In genomic region chr17:38915639-38915995, GRCh38 we compare ENCODE assay signal across 18 cellular contexts. TPM values are rescaled to one million over a fixed set of nuclear protein-coding genes. Genes with fewer than 3 reads are reported as not detected.
DNase-seq lines count a peak whose midpoint lies in the region; ATAC-seq, FAIRE-seq and TF ChIP-seq lines count a peak whose summit lies in the region.
"Had no signal": no experiment of that assay in that cellular context is flagged by ENCODE, and none has a peak within 500 bp of the region (broad histone marks: within the 10 kb centered on the region; RNA-seq: fewer than 3 reads in every experiment).

No MANE protein-coding gene starts in this region.

- H3K4me2 ChIP-seq in OCI-LY7 (ENCODE audit: low read length), result no peak overlapping the region

- FAIRE-seq in small intestine (lab: Jason Lieb, UNC), result no peak

- H3K9me3 ChIP-seq in small intestine (ENCODE audit: control insufficient read depth, low read depth) (no peaks in the 10 kb centered on the region), OCI-LY7 (ENCODE audit: low read length) (no peaks in the 10 kb centered on the region)

- H3K4me1 ChIP-seq in small intestine (ENCODE audit: control insufficient read depth in 2 of 2, insufficient read depth in 1 of 2, low read depth in 1 of 2, low read length in 1 of 2) (peaks cover 0 to 16% of the 10 kb centered on the region in 2 donors), OCI-LY7 (ENCODE audit: insufficient read depth, low read length, poor library complexity, severe bottlenecking) (no peaks in the 10 kb centered on the region)

- peaks cover 18 to 45% of the 10 kb centered on the region in 2 donors for H3K36me3 ChIP-seq in small intestine (ENCODE audit: control insufficient read depth in 2 of 2, insufficient read depth in 2 of 2, low read length in 2 of 2)
- H3K36me3 ChIP-seq in OCI-LY7 (ENCODE audit: insufficient read depth, low read length), result peaks cover 65% of the 10 kb centered on the region

- H3K27me3 ChIP-seq in small intestine (ENCODE audit: control insufficient read depth in 2 of 2, insufficient read depth in 2 of 2, low read length in 2 of 2), result no peaks in the 10 kb centered on the region

- intact Hi-C loops in OCI-LY7 (cut with micrococcal nuclease; ENCODE audit: unreplicated experiment), result no loop called here

- TF ChIP-seq CTCF in LNCaP clone FGC (IDR thresholded peaks at IDR 0.05; ENCODE audit: control insufficient read depth, extremely low read depth, insufficient read depth) (no peak), OCI-LY7 (conservative IDR thresholded peaks at IDR 0.05; ENCODE audit: low read length) (no peak)

- POLR2A ChIA-PET in OCI-LY7 (lab: Charles Lee), result no interaction called here

- 78 to 88% (median 80%) methylated on average over 7 of the region's 7 CpGs for WGBS in small intestine, 3 donors

- no peak for ATAC-seq in GM19328 (IDR thresholded peaks at IDR 0.05; ENCODE audit: unreplicated experiment)

- no peak overlapping the region for H2AFZ ChIP-seq in OCI-LY7 (ENCODE audit: low read length)

- H3K4me3 ChIP-seq in LNCaP clone FGC (ENCODE audit: low read depth, low read length) (no peak overlapping the region), small intestine (ENCODE audit: low read depth in 1 of 2, low read length in 2 of 2) (no peak overlapping the region), OCI-LY7 (ENCODE audit: low read depth, low read length, poor library complexity, severe bottlenecking) (no peak overlapping the region)

- DNase-seq in activated effector memory CD4-positive, alpha-beta T cell treated with anti-CD3 and anti-CD28 coated beads, Interleukin-2, amount 50 U/mL, for 16 hours, result peak; percentile 41
- DNase-seq in activated effector memory CD4-positive, alpha-beta T cell treated with Interleukin-2 at 50 U/mL for 16 hours, result no peak
- DNase-seq in LNCaP clone FGC (ENCODE audit: low read depth), result peak; percentile 32
- DNase-seq in islet precursor cell, result peak; percentile 54
- no peak for DNase-seq in small intestine
- no peak for DNase-seq in medulla oblongata (ENCODE audit: extremely low spot score)
- no peak for DNase-seq in OCI-LY7 (ENCODE audit: low spot score)
- DNase-seq: ACHN; activated CD4-positive, alpha-beta T cell treated with anti-CD3 and anti-CD28 coated beads, Interleukin-2, amount 10 ng/mL, durations not matched to agents 24 days and 14 days; cortex of kidney; EL; kidney glomerular epithelial cell; MV-4-11; NCI-H2081; NCI-H526; stimulated activated naive CD8-positive, alpha-beta T cell treated with anti-CD3 and anti-CD28 coated beads, Interleukin-15, Interleukin-2, amounts not matched to agents 100 U/mL and 50 U/mL, for 24 hours had no signal

- no peaks in the 10 kb centered on the region for H4K20me1 ChIP-seq in OCI-LY7 (ENCODE audit: insufficient read depth, low read length)

- H3K27ac ChIP-seq in small intestine (ENCODE audit: low read depth in 1 of 2, low read length in 1 of 2), result peak overlapping the region; percentile 22 to 33
- H3K27ac ChIP-seq in OCI-LY7 (ENCODE audit: low read depth, low read length, poor library complexity, severe bottlenecking), result no peak overlapping the region

- no TSS peak for BruUV-seq in OCI-LY7 (replicated peaks; lab: Mats Ljungman, UMichigan)

- H3K79me2 ChIP-seq in OCI-LY7 (ENCODE audit: insufficient read depth, low read depth, low read length), result no peaks in the 10 kb centered on the region

- H3K9me2 ChIP-seq in OCI-LY7 (ENCODE audit: insufficient read depth, low read length), result no peaks in the 10 kb centered on the region

- CTCF ChIA-PET in OCI-LY7 (lab: Charles Lee; ENCODE audit: unreplicated experiment), result interaction anchor here (0.6 kb wide), 1 partner anchor 44 kb away, joined by 3 read pairs; no protein-coding TSS in a partner anchor

RNA-seq across cellular contexts. Expression of gene LASP1, which starts 45.8 kb away (rescaled TPM):
- 100 to 1,000 TPM; 152 to 257 (median 213) TPM for polyA plus RNA-seq in small intestine
- 44.3 and 48.6 TPM in 2 replicates for total RNA-seq in OCI-LY7 (2014; rRNA removed; shearing (Covaris generic))
- 101 and 110 TPM in 2 replicates for total RNA-seq in OCI-LY7 (2022)

RNA-seq across cellular contexts. Expression of gene FBXO47, which starts 51.6 kb away (rescaled TPM):
- polyA plus RNA-seq in small intestine, result under 1 TPM in 1 of 3 donors, not detected in 2; 0.01 TPM
- total RNA-seq in OCI-LY7 (2014; rRNA removed; shearing (Covaris generic)), result not detected in 2 replicates
- total RNA-seq in OCI-LY7 (2022), result 0.13 and 0.15 TPM in 2 replicates
- polyA plus RNA-seq: esophagus had no signal

Comparison
In these comparisons a context has a peak if more than half of its experiments do, and no peak if none do; other contexts are left out.
1. DNase-seq: peak in activated effector memory CD4-positive, alpha-beta T cell treated with anti-CD3 and anti-CD28 coated beads, Interleukin-2, amount 50 U/mL, for 16 hours (single experiment), LNCaP clone FGC (single experiment) and islet precursor cell (single experiment); none in activated effector memory CD4-positive, alpha-beta T cell treated with Interleukin-2 at 50 U/mL for 16 hours (single experiment), small intestine (single experiment), medulla oblongata (single experiment) and OCI-LY7 (single experiment).